ENCODE assay signal across 9 cellular contexts in genomic region chr17:82862758-82863645, GRCh38. TPM values are rescaled to one million over a fixed set of nuclear protein-coding genes. Genes with fewer than 3 reads are reported as not detected.
DNase-seq lines count a peak whose midpoint lies in the region; ATAC-seq, FAIRE-seq and TF ChIP-seq lines count a peak whose summit lies in the region.
"Had no signal": no experiment of that assay in that cellular context is flagged by ENCODE, and none has a peak within 500 bp of the region (broad histone marks: within the 10 kb centered on the region; RNA-seq: fewer than 3 reads in every experiment).

No MANE protein-coding gene starts in this region.

- H3K27ac ChIP-seq in OCI-LY3 (ENCODE audit: low read length) (peak overlapping the region; percentile 67; the same call in 1 of the 2 replicates), dorsolateral prefrontal cortex (peak overlapping the region in 35 of 59 donors; percentile 0 to 80 (median 46)), trophoblast cell (ENCODE audit: low read depth, low read length) (peak overlapping the region; percentile 6)

- H3K4ac ChIP-seq in trophoblast cell (ENCODE audit: low read depth, low read length) = peak overlapping the region; percentile 13

- TF ChIP-seq CTCF in OCI-LY3 (IDR thresholded peaks at IDR 0.05; ENCODE audit: low read depth, low read length) (no peak), dorsolateral prefrontal cortex (IDR thresholded peaks at IDR 0.05 in 54 of 56, conservative IDR thresholded peaks at IDR 0.05 in 2 of 56; ENCODE audit: low read depth in 1 of 56, partially characterized antibody in 56 of 56) (no peak)

- peak overlapping the region; percentile 33 for H2AK5ac ChIP-seq in trophoblast cell (ENCODE audit: low read length)

- TF ChIP-seq POLR2A in GM12892 (IDR thresholded peaks at IDR 0.05; ENCODE audit: low read depth, low read length) = no peak

- H4K20me1 ChIP-seq in OCI-LY3 (ENCODE audit: insufficient read depth, low read length) = peaks cover 84% of the 10 kb centered on the region

- H3K9me3 ChIP-seq in OCI-LY3 (ENCODE audit: insufficient read depth, low read length) (no peaks in the 10 kb centered on the region), trophoblast cell (ENCODE audit: insufficient read depth, low read depth, low read length) (peaks cover 3% of the 10 kb centered on the region)

- H3K27me3 ChIP-seq in OCI-LY3 (ENCODE audit: low read depth, low read length) (peaks cover 20% of the 10 kb centered on the region), dorsolateral prefrontal cortex (no peaks in the 10 kb centered on the region), trophoblast cell (ENCODE audit: insufficient read depth, low read length) (no peaks in the 10 kb centered on the region)

- H3K79me2 ChIP-seq in OCI-LY3 (ENCODE audit: low read length) (peaks cover 6% of the 10 kb centered on the region; the same call in 1 of the 2 replicates), trophoblast cell (ENCODE audit: control insufficient read depth, insufficient read depth, low read length, poor library complexity) (peaks cover 18% of the 10 kb centered on the region)

- H2BK120ac ChIP-seq in trophoblast cell (ENCODE audit: insufficient read depth, low read length, poor library complexity) = peak overlapping the region; percentile 8

- peak overlapping the region; percentile 58 for H3K18ac ChIP-seq in trophoblast cell (ENCODE audit: low read length)

- H3K23ac ChIP-seq in trophoblast cell (ENCODE audit: low read length) = no peak overlapping the region

- peak overlapping the region; percentile 12 for H4K8ac ChIP-seq in trophoblast cell (ENCODE audit: low read depth, low read length)

- peak overlapping the region; percentile 13 for H2BK5ac ChIP-seq in trophoblast cell (ENCODE audit: low read depth, low read length, poor library complexity)

- H3K14ac ChIP-seq in trophoblast cell (ENCODE audit: low read length) = peak overlapping the region; percentile 54

- ATAC-seq in GM21447 (IDR thresholded peaks at IDR 0.05; ENCODE audit: unreplicated experiment) = no peak

- H3K9ac ChIP-seq in OCI-LY3 (ENCODE audit: low read length) = no peak overlapping the region
- H3K9ac ChIP-seq in trophoblast cell (ENCODE audit: low read length) = no peak overlapping the region

- H3K79me1 ChIP-seq in trophoblast cell (ENCODE audit: low read length) = peaks cover 51% of the 10 kb centered on the region

- no peak overlapping the region for H2AFZ ChIP-seq in OCI-LY3 (ENCODE audit: low read depth, low read length)
- H2AFZ ChIP-seq in trophoblast cell (ENCODE audit: insufficient read depth, low read length, poor library complexity) = peak overlapping the region; percentile 2

- peak overlapping the region; percentile 74 for H4K91ac ChIP-seq in trophoblast cell (ENCODE audit: low read depth, low read length)

- WGBS in trophoblast cell (ENCODE audit: extremely low coverage, insufficient coverage, insufficient read length) = no CpG with 5 or more reads among the region's 31 CpGs

- H3K4me3 ChIP-seq in OCI-LY3 (ENCODE audit: low read length) (no peak overlapping the region), dorsolateral prefrontal cortex (no peak overlapping the region), trophoblast cell (ENCODE audit: low read depth, low read length) (no peak overlapping the region)

- DNase-seq in GM12892 (ENCODE audit: insufficient read length) (no peak), dorsolateral prefrontal cortex (peak in 2 of 10 donors; percentile 41 to 45), trophoblast cell (no peak), NCI-H1105 treated with DMSO at 0.1 percent for 48 hours (lab: John Stamatoyannopoulos, UW) (no peak), NCI-H510A (lab: John Stamatoyannopoulos, UW) (no peak)
- DNase-seq: NCI-H524 treated with DMSO at 0.1 percent for 48 hours had no signal

- no peak overlapping the region for H4K12ac ChIP-seq in trophoblast cell (ENCODE audit: low read depth, low read length)

- intact Hi-C loops in dorsolateral prefrontal cortex (cut with DNase I) = no loop called here

- H2BK12ac ChIP-seq in trophoblast cell (ENCODE audit: low read length) = peak overlapping the region; percentile 51

- H3K4me1 ChIP-seq in OCI-LY3 (ENCODE audit: low read length) (peaks cover 51% of the 10 kb centered on the region), trophoblast cell (ENCODE audit: control insufficient read depth in 1 of 2, insufficient read depth in 2 of 2, low read length in 2 of 2) (peaks cover 71 to 73% of the 10 kb centered on the region in 2 experiments)

- peak; percentile 27 for FAIRE-seq in GM12892 (lab: Jason Lieb, UNC)

- H3K4me2 ChIP-seq in OCI-LY3 (ENCODE audit: low read length) (peak overlapping the region; percentile 80), trophoblast cell (ENCODE audit: low read length) (no peak overlapping the region)

- H3K36me3 ChIP-seq in OCI-LY3 (replicated peaks; ENCODE audit: low read depth, low read length) (peaks cover 7% of the 10 kb centered on the region), trophoblast cell (ENCODE audit: control insufficient read depth in 1 of 2, insufficient read depth in 2 of 2, low read length in 2 of 2) (no peaks in the 10 kb centered on the region)

RNA-seq across cellular contexts. Expression of gene ZNF750, which starts 23.2 kb away (rescaled TPM):
- 0.45 TPM for polyA plus RNA-seq in GM12892 (2012; ENCODE audit: missing spikeins)
- under 1 TPM in 5 of 120 experiments, not detected in 115; 0.12 to 0.39 (median 0.36) TPM for total RNA-seq in dorsolateral prefrontal cortex
- 28.8 and 29.8 TPM in 2 replicates for polyA plus RNA-seq in trophoblast cell (2013)
- total RNA-seq: T-helper 1 cell treated with Interleukin-12 subunit alpha and Interleukin-12 subunit beta and Interleukin-4 antibody, amounts not matched to agents 30 ng/mL and 1 ng/mL, for 36 hours had no signal

Comparison
In these comparisons a context has a peak if more than half of its experiments do, and no peak if none do; other contexts are left out.
1. H3K27ac ChIP-seq: peak in every context shown above with its lines; median percentile 67 in OCI-LY3; 46 in dorsolateral prefrontal cortex; 6 in trophoblast cell.